Comparison of ENCODE assay signal across 2 cellular contexts in genomic region chr6:140071601-140072062, GRCh38.
TF ChIP-seq lines count a peak whose summit lies in the region.

No MANE protein-coding gene starts in this region.

TF ChIP-seq in liver, 16 proteins besides CTCF, POLR2A, EP300 and RAD21 (continued from another document):
- TF ChIP-seq ZBTB33 (IDR thresholded peaks at IDR 0.05) (peak; percentile 3), HNF4A (conservative IDR thresholded peaks at IDR 0.05) (peak; percentile 30 to 44), TAF1 (conservative IDR thresholded peaks at IDR 0.05) (no peak), GABPA (IDR thresholded peaks at IDR 0.05 in 1 of 2, conservative IDR thresholded peaks at IDR 0.05 in 1 of 2) (peak in 1 of 2 donors; percentile 23), JUND (IDR thresholded peaks at IDR 0.05) (peak; percentile 14 to 26), RXRA (IDR thresholded peaks at IDR 0.05) (peak; percentile 15 to 42), SP1 (IDR thresholded peaks at IDR 0.05) (peak; percentile 32), FOXA1 (IDR thresholded peaks at IDR 0.05) (no peak), EGR1 (IDR thresholded peaks at IDR 0.05; ENCODE audit: low read depth in 2 of 2) (peak in 1 of 2 donors; percentile 26), MAX (IDR thresholded peaks at IDR 0.05) (no peak)

TF ChIP-seq in HepG2, 621 proteins besides CTCF, POLR2A, EP300 and RAD21 (continued from another document):
- TF ChIP-seq ATF4 (CRISPR knock-in tag; IDR thresholded peaks at IDR 0.05): no peak
- no peak for TF ChIP-seq NFE2L1 (CRISPR knock-in tag; IDR thresholded peaks at IDR 0.05; ENCODE audit: borderline replicate concordance)
- TF ChIP-seq ARNT (IDR thresholded peaks at IDR 0.05): no peak
- no peak for TF ChIP-seq ZNF660 (CRISPR knock-in tag; IDR thresholded peaks at IDR 0.05; ENCODE audit: borderline replicate concordance, low read depth)
- no peak for TF ChIP-seq ZBTB37 (CRISPR knock-in tag; IDR thresholded peaks at IDR 0.05)
- no peak for TF ChIP-seq ZNF281 (CRISPR knock-in tag; IDR thresholded peaks at IDR 0.05; ENCODE audit: borderline replicate concordance)
- no peak for TF ChIP-seq ZNF850 (CRISPR knock-in tag; conservative IDR thresholded peaks at IDR 0.05)
